Comparison of ENCODE assay signal across 9 cellular contexts in genomic region chr11:61162092-61162935, GRCh38. TPM values are rescaled to one million over a fixed set of nuclear protein-coding genes. Genes with fewer than 3 reads are reported as not detected.
DNase-seq lines count a peak whose midpoint lies in the region; ATAC-seq and TF ChIP-seq lines count a peak whose summit lies in the region.
"Had no signal": no experiment of that assay in that cellular context is flagged by ENCODE, and none has a peak within 500 bp of the region (broad histone marks: within the 10 kb centered on the region; RNA-seq: fewer than 3 reads in every experiment).

No MANE protein-coding gene starts in this region.

- no peaks in the 10 kb centered on the region for H3K9me3 ChIP-seq in gastroesophageal sphincter
- H3K9me3 ChIP-seq in psoas muscle = no peaks in the 10 kb centered on the region

- H3K4me1 Mint-ChIP-seq in activated T-cell treated with anti-CD3 and anti-CD28 coated beads, Interleukin-2, amount 50 U/mL, for 72 hours (ENCODE audit: low read depth) = peaks cover 68% of the 10 kb centered on the region

- H3K36me3 ChIP-seq in gastroesophageal sphincter (no peaks in the 10 kb centered on the region), psoas muscle (ENCODE audit: insufficient read depth in 1 of 2, low read depth in 1 of 2) (no peaks in the 10 kb centered on the region)

- no peak for ATAC-seq in activated T-cell treated with anti-CD3 and anti-CD28 coated beads, Interleukin-2, amount 50 U/mL, for 72 hours (replicated peaks in 1 of 2)
- ATAC-seq in gastroesophageal sphincter = no peak
- peak; percentile 37 to 66 (median 47) for ATAC-seq in psoas muscle

- H3K4me3 ChIP-seq in gastroesophageal sphincter = peak overlapping the region; percentile 61 to 84
- peak overlapping the region; percentile 90 for H3K4me3 ChIP-seq in psoas muscle

- H3K27me3 Mint-ChIP-seq in activated T-cell treated with anti-CD3 and anti-CD28 coated beads, Interleukin-2, amount 50 U/mL, for 72 hours (ENCODE audit: low read depth) = no peaks in the 10 kb centered on the region

- peak overlapping the region; percentile 97 for H3K27ac Mint-ChIP-seq in activated T-cell treated with anti-CD3 and anti-CD28 coated beads, Interleukin-2, amount 50 U/mL, for 72 hours

- WGBS in gastroesophageal sphincter (ENCODE audit: low coverage in 1 of 2), 2 donors = 46 to 71% methylated on average over 5 to 8 of the region's 8 CpGs
- 61 to 66% (median 64%) methylated on average over 8 of the region's 8 CpGs for WGBS in psoas muscle, 3 donors

- DNase-seq in activated T-cell treated with anti-CD3 and anti-CD28 coated beads for 48 hours (ENCODE audit: low read depth) (peak; percentile 20), NCI-H2107 treated with DMSO at 0.1 percent for 48 hours (lab: John Stamatoyannopoulos, UW; ENCODE audit: unreplicated experiment) (peak; percentile 54), psoas muscle (no peak), COLO829 (ENCODE audit: low spot score) (no peak), 8988T (no peak)
- no peak for DNase-seq in activated T-cell treated with anti-CD3 and anti-CD28 coated beads, Interleukin-2, amount 50 U/mL, for 1 hour
- DNase-seq in activated T-cell treated with anti-CD3 and anti-CD28 coated beads, Interleukin-2, amount 50 U/mL, for 72 hours = peak; percentile 20 to 35

- no peaks in the 10 kb centered on the region for H3K9me3 Mint-ChIP-seq in activated T-cell treated with anti-CD3 and anti-CD28 coated beads, Interleukin-2, amount 50 U/mL, for 72 hours

- peak overlapping the region; percentile 89 to 90 for H3K4me3 Mint-ChIP-seq in activated T-cell treated with anti-CD3 and anti-CD28 coated beads, Interleukin-2, amount 50 U/mL, for 72 hours

- H3K36me3 Mint-ChIP-seq in activated T-cell treated with anti-CD3 and anti-CD28 coated beads, Interleukin-2, amount 50 U/mL, for 72 hours (ENCODE audit: insufficient read depth in 2 of 2) = no peaks in the 10 kb centered on the region

- peaks cover 5 to 43% (median 8%) of the 10 kb centered on the region in 3 donors for H3K4me1 ChIP-seq in gastroesophageal sphincter
- peaks cover 35% of the 10 kb centered on the region for H3K4me1 ChIP-seq in psoas muscle

- TF ChIP-seq CTCF in gastroesophageal sphincter (IDR thresholded peaks at IDR 0.05) (no peak), psoas muscle (IDR thresholded peaks at IDR 0.05) (no peak)

- H3K27ac ChIP-seq in gastroesophageal sphincter = peak overlapping the region; percentile 80 to 99 (median 98)
- peak overlapping the region; percentile 98 for H3K27ac ChIP-seq in psoas muscle

- no peak for TF ChIP-seq EP300 in gastroesophageal sphincter (IDR thresholded peaks at IDR 0.05)

- intact Hi-C loops in psoas muscle (cut with DNase I) = loop anchor here in 1 of 2 donors (10.0 kb wide), 1 partner anchor 318 kb away; the partner anchor contains the start of gene CCDC86

- no peak for TF ChIP-seq POLR2A in gastroesophageal sphincter (IDR thresholded peaks at IDR 0.05)

- H3K27me3 ChIP-seq in gastroesophageal sphincter = no peaks in the 10 kb centered on the region
- H3K27me3 ChIP-seq in psoas muscle (ENCODE audit: insufficient read depth in 3 of 3, low read length in 2 of 3) = no peaks in the 10 kb centered on the region

RNA-seq across cellular contexts. Expression of gene VPS37C, which starts 1.1 kb away (rescaled TPM):
- 10 to 100 TPM; 13.0 to 14.9 TPM for total RNA-seq in activated T-cell treated with anti-CD3 and anti-CD28 coated beads, Interleukin-2, amount 50 U/mL, for 72 hours
- total RNA-seq in gastroesophageal sphincter (10 to 100 TPM; 19.1 to 41.9 (median 25.5) TPM), psoas muscle (10 to 100 TPM; 16.9 to 27.3 (median 23.5) TPM)
- 10 to 100 TPM; 18.9 to 39.8 (median 25.6) TPM for polyA plus RNA-seq in psoas muscle

RNA-seq across cellular contexts. Expression of gene PGA3, which starts 41.0 kb away (rescaled TPM):
- not detected for total RNA-seq in activated T-cell treated with anti-CD3 and anti-CD28 coated beads, Interleukin-2, amount 50 U/mL, for 72 hours
- under 1 TPM in 1 of 4 donors, not detected in 3; 0.81 TPM for total RNA-seq in gastroesophageal sphincter
- under 1 TPM in 1 of 4 donors, not detected in 3; 0.84 TPM for total RNA-seq in psoas muscle
- polyA plus RNA-seq in psoas muscle = 1 to 10 TPM in 2 of 3 donors, under 1 TPM in 1; 0.29 to 1.1 (median 1.1) TPM
- total RNA-seq: frontal cortex had no signal

RNA-seq across cellular contexts. Expression of gene PGA4, which starts 59.8 kb away (rescaled TPM):
- total RNA-seq in activated T-cell treated with anti-CD3 and anti-CD28 coated beads, Interleukin-2, amount 50 U/mL, for 72 hours = not detected
- total RNA-seq in gastroesophageal sphincter (1 to 10 TPM in 2 of 4 donors, not detected in 2; 1.2 to 8.8 TPM), psoas muscle (1 to 10 TPM in 1 of 4 donors, under 1 TPM in 1, not detected in 2; 0.57 to 1.4 TPM)
- 1 to 10 TPM in 1 of 3 donors, under 1 TPM in 2; 0.08 to 1.1 (median 0.48) TPM for polyA plus RNA-seq in psoas muscle

Comparison
In these comparisons a context has a peak if more than half of its experiments do, and no peak if none do; other contexts are left out.
1. DNase-seq: peak in activated T-cell treated with anti-CD3 and anti-CD28 coated beads for 48 hours (single experiment), NCI-H2107 treated with DMSO at 0.1 percent for 48 hours (single experiment) and activated T-cell treated with anti-CD3 and anti-CD28 coated beads, Interleukin-2, amount 50 U/mL, for 72 hours (2 of 2); none in activated T-cell treated with anti-CD3 and anti-CD28 coated beads, Interleukin-2, amount 50 U/mL, for 1 hour (single experiment), psoas muscle (0 of 2), COLO829 (single experiment) and 8988T (single experiment).
2. ATAC-seq: peak in psoas muscle (4 of 4); none in activated T-cell treated with anti-CD3 and anti-CD28 coated beads, Interleukin-2, amount 50 U/mL, for 72 hours (0 of 2) and gastroesophageal sphincter (single experiment).